10 cellular contexts compared by ENCODE assay signal in genomic region chr15:97652700-97653167, GRCh38.
DNase-seq lines count a peak whose midpoint lies in the region; ATAC-seq and TF ChIP-seq lines count a peak whose summit lies in the region.
"Had no signal": no experiment of that assay in that cellular context is flagged by ENCODE, and none has a peak within 500 bp of the region (broad histone marks: within the 10 kb centered on the region; RNA-seq: fewer than 3 reads in every experiment).

No MANE protein-coding gene starts in this region.

- peaks cover 12% of the 10 kb centered on the region for H3K4me1 Mint-ChIP-seq in mesothelial cell of epicardium

- H3K36me3 Mint-ChIP-seq in mesothelial cell of epicardium, result no peaks in the 10 kb centered on the region
- H3K36me3 Mint-ChIP-seq: CD4-positive, CD25-positive, alpha-beta regulatory T cell had no signal

- intact Hi-C loops in dorsolateral prefrontal cortex (cut with DNase I), result no loop called here

- peaks cover 80% of the 10 kb centered on the region for H3K27me3 Mint-ChIP-seq in mesothelial cell of epicardium (ENCODE audit: low read depth)
- H3K27me3 Mint-ChIP-seq: CD4-positive, CD25-positive, alpha-beta regulatory T cell had no signal

- peak overlapping the region; percentile 56 for H3K4me3 Mint-ChIP-seq in mesothelial cell of epicardium
- H3K4me3 Mint-ChIP-seq: CD4-positive, CD25-positive, alpha-beta regulatory T cell had no signal

- peaks cover 0 to 49% (median 8%) of the 10 kb centered on the region in 45 donors for H3K27me3 ChIP-seq in dorsolateral prefrontal cortex

- H3K9me3 Mint-ChIP-seq in mesothelial cell of epicardium, result no peaks in the 10 kb centered on the region

- H3K4me3 ChIP-seq in dorsolateral prefrontal cortex, result peak overlapping the region in 57 of 59 donors; percentile 21 to 64 (median 48)

- no peak overlapping the region for H3K27ac Mint-ChIP-seq in mesothelial cell of epicardium
- H3K27ac Mint-ChIP-seq: CD4-positive, CD25-positive, alpha-beta regulatory T cell had no signal

- no peak for ATAC-seq in GM21360 (IDR thresholded peaks at IDR 0.05; ENCODE audit: unreplicated experiment)

- DNase-seq in DMS153 (lab: John Stamatoyannopoulos, UW), result peak; percentile 63
- peak; percentile 75 to 88 for DNase-seq in NCI-H2081 (lab: John Stamatoyannopoulos, UW)
- DNase-seq in dorsolateral prefrontal cortex, result peak in 4 of 10 donors; percentile 6 to 46 (median 37)
- no peak for DNase-seq in mesothelial cell of epicardium (ENCODE audit: low spot score in 2 of 2, unreplicated experiment in 2 of 2)
- no peak for DNase-seq in OCI-M1 (lab: John Stamatoyannopoulos, UW)
- no peak for DNase-seq in ureter (ENCODE audit: low spot score)
- no peak for DNase-seq in activated CD4-positive, alpha-beta T cell treated with anti-CD3 and anti-CD28 coated beads, Interleukin-2, amount 50 U/mL, for 1 hour
- DNase-seq: CD4-positive, CD25-positive, alpha-beta regulatory T cell had no signal

- TF ChIP-seq CTCF in dorsolateral prefrontal cortex (IDR thresholded peaks at IDR 0.05 in 54 of 56, conservative IDR thresholded peaks at IDR 0.05 in 2 of 56; ENCODE audit: low read depth in 1 of 56, partially characterized antibody in 56 of 56) (no peak), mesothelial cell of epicardium (IDR thresholded peaks at IDR 0.05; ENCODE audit: unreplicated experiment) (no peak)

- peak overlapping the region in 20 of 59 donors; percentile 4 to 67 (median 28) for H3K27ac ChIP-seq in dorsolateral prefrontal cortex
- H3K27ac ChIP-seq: epithelial cell of prostate had no signal

Comparison
In these comparisons a context has a peak if more than half of its experiments do, and no peak if none do; other contexts are left out.
1. DNase-seq: peak in DMS153 (single experiment) and NCI-H2081 (2 of 2); none in mesothelial cell of epicardium (0 of 2), OCI-M1 (single experiment), ureter (single experiment) and activated CD4-positive, alpha-beta T cell treated with anti-CD3 and anti-CD28 coated beads, Interleukin-2, amount 50 U/mL, for 1 hour (single experiment).